1 cellular context compared by ENCODE assay signal in genomic region chr11:57309106-57310059, GRCh38.
TF ChIP-seq lines count a peak whose summit lies in the region.

No MANE protein-coding gene starts in this region.

TF ChIP-seq in WTC11, 78 proteins besides CTCF, POLR2A, EP300 and RAD21 (continued from another document):
- TF ChIP-seq E2F5 (CRISPR knock-in tag; IDR thresholded peaks at IDR 0.05): no peak
- TF ChIP-seq, protein P1, sequence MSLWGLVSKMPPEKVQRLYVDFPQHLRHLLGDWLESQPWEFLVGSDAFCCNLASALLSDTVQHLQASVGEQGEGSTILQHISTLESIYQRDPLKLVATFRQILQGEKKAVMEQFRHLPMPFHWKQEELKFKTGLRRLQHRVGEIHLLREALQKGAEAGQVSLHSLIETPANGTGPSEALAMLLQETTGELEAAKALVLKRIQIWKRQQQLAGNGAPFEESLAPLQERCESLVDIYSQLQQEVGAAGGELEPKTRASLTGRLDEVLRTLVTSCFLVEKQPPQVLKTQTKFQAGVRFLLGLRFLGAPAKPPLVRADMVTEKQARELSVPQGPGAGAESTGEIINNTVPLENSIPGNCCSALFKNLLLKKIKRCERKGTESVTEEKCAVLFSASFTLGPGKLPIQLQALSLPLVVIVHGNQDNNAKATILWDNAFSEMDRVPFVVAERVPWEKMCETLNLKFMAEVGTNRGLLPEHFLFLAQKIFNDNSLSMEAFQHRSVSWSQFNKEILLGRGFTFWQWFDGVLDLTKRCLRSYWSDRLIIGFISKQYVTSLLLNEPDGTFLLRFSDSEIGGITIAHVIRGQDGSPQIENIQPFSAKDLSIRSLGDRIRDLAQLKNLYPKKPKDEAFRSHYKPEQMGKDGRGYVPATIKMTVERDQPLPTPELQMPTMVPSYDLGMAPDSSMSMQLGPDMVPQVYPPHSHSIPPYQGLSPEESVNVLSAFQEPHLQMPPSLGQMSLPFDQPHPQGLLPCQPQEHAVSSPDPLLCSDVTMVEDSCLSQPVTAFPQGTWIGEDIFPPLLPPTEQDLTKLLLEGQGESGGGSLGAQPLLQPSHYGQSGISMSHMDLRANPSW (CRISPR knock-in tag; conservative IDR thresholded peaks at IDR 0.05; ENCODE audit: low read depth): no peak
- no peak for TF ChIP-seq ELF4 (CRISPR knock-in tag; IDR thresholded peaks at IDR 0.05; ENCODE audit: low read depth)
- no peak for TF ChIP-seq SP1 (CRISPR knock-in tag; conservative IDR thresholded peaks at IDR 0.05)
- no peak for TF ChIP-seq ZNF219 (CRISPR knock-in tag; IDR thresholded peaks at IDR 0.05; ENCODE audit: borderline replicate concordance)
- TF ChIP-seq MAX (CRISPR knock-in tag; IDR thresholded peaks at IDR 0.05): no peak
- no peak for TF ChIP-seq GRHL2 (CRISPR knock-in tag; IDR thresholded peaks at IDR 0.05; ENCODE audit: insufficient replicate concordance, severe bottlenecking)
- no peak for TF ChIP-seq FOXP4 (CRISPR knock-in tag; IDR thresholded peaks at IDR 0.05)
- no peak for TF ChIP-seq ZNF512 (CRISPR knock-in tag; IDR thresholded peaks at IDR 0.05; ENCODE audit: borderline replicate concordance)
- TF ChIP-seq, protein P2, sequence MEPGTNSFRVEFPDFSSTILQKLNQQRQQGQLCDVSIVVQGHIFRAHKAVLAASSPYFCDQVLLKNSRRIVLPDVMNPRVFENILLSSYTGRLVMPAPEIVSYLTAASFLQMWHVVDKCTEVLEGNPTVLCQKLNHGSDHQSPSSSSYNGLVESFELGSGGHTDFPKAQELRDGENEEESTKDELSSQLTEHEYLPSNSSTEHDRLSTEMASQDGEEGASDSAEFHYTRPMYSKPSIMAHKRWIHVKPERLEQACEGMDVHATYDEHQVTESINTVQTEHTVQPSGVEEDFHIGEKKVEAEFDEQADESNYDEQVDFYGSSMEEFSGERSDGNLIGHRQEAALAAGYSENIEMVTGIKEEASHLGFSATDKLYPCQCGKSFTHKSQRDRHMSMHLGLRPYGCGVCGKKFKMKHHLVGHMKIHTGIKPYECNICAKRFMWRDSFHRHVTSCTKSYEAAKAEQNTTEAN (CRISPR knock-in tag; IDR thresholded peaks at IDR 0.05): no peak
- no peak for TF ChIP-seq ATF1 (CRISPR knock-in tag; IDR thresholded peaks at IDR 0.05)
- TF ChIP-seq SMAD4 (CRISPR knock-in tag; IDR thresholded peaks at IDR 0.05): no peak
